1 cellular context compared by ENCODE assay signal in the genomic region with DNA sequence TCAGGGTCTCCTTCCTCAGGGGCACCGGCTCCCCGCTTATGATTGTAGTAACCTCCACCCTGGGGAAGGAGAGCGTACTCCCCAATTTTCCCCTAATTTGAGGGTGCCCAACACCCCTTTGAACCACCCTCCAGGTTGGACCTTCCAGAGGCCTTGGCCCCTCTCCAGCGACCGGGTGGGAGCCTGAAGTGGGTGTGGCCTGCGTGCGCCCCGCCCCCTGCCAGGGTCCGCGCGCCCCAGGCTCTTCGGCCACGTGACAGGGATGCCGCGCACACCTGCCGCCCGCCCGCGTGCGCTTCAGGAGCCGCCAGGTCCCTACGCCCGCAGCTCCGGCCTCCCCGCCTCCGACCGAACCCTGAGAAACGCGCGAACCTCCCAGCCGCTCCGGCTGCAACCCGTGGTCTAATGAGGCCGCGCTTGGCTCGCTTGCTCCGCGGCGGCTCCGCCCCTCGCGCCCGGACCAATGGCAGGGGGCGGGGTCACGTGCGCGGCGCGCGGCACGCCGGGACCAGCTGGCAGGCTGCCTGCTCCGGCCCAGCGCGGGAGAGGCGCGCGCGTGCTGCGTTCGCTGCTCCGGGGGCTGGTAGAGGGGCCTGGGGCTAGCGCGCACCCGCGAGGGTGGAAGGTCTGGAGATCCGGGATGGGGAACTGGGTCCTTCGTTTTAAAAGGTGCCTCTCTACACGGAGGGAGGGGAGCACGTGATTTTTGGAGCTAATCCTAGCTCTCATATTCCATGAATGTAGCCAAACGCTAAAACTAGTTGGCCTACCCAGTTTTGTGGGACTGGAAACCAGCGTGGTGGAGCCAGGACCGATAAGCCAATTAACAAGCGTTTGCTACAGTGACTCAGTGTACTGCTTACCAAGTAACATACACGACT.
TF ChIP-seq lines count a peak whose summit lies in the region.

A gene (minus strand): TSS at position 404 of the 881 bp plus-strand sequence. CDS start 618 bp downstream, outside the sequence.

TF ChIP-seq in K562, 482 proteins besides CTCF, POLR2A, EP300 and RAD21 (continued from another document and continues in another):
- TF ChIP-seq JUND (IDR thresholded peaks at IDR 0.05; ENCODE audit: borderline replicate concordance, low read depth, low read length) (peak; percentile 3; the same call in 1 of the 2 replicates), JUND (tag; IDR thresholded peaks at IDR 0.05; ENCODE audit: borderline replicate concordance, low read depth, low read length) (no peak), NR2C2 (CRISPR knock-in tag; IDR thresholded peaks at IDR 0.05) (peak; percentile 43; the same call in 1 of the 2 replicates), NR2C2 (tag; IDR thresholded peaks at IDR 0.05) (0 out of 2 replicates have a peak, but pooled peaks have one; percentile 26), ARHGAP35 (IDR thresholded peaks at IDR 0.05; ENCODE audit: partially characterized antibody) (no peak), CBX3 (IDR thresholded peaks at IDR 0.05; ENCODE audit: borderline replicate concordance in 1 of 2, low read length in 2 of 2) (no peak), HSF4 (CRISPR knock-in tag; IDR thresholded peaks at IDR 0.05; ENCODE audit: borderline replicate concordance) (no peak), LEF1 (IDR thresholded peaks at IDR 0.05) (no peak), KDM2B (CRISPR knock-in tag; IDR thresholded peaks at IDR 0.05) (no peak), MECOM (CRISPR knock-in tag; IDR thresholded peaks at IDR 0.05) (0 out of 2 replicates have a peak, but pooled peaks have one; percentile 24), KHSRP (IDR thresholded peaks at IDR 0.05) (no peak), STAT5A (IDR thresholded peaks at IDR 0.05; ENCODE audit: borderline replicate concordance, low read length) (no peak), SNIP1 (IDR thresholded peaks at IDR 0.05; ENCODE audit: low read depth) (no peak), TARDBP (IDR thresholded peaks at IDR 0.05) (no peak; the same call in 1 of the 2 replicates), HDAC2 (IDR thresholded peaks at IDR 0.05) (no peak), ZNF431 (CRISPR knock-in tag; IDR thresholded peaks at IDR 0.05) (peak; percentile 88), ZFX (CRISPR knock-in tag; IDR thresholded peaks at IDR 0.05) (peak; percentile 72), ZNF589 (CRISPR knock-in tag; IDR thresholded peaks at IDR 0.05; ENCODE audit: low read depth) (peak; percentile 89; the same call in 1 of the 2 replicates), L3MBTL2 (IDR thresholded peaks at IDR 0.05) (peak; percentile 99), DNMT1 (IDR thresholded peaks at IDR 0.05) (no peak), HDAC1 (IDR thresholded peaks at IDR 0.05) (peak in 1 of 2 experiments; percentile 87; a peak in 2 of 4 replicates), NELFE (IDR thresholded peaks at IDR 0.05; ENCODE audit: insufficient read depth, insufficient read length) (no peak), ZNF263 (CRISPR knock-in tag; IDR thresholded peaks at IDR 0.05; ENCODE audit: borderline replicate concordance) (0 out of 2 replicates have a peak, but pooled peaks have one; percentile 25), BRD9 (IDR thresholded peaks at IDR 0.05; ENCODE audit: low read depth, partially characterized antibody) (no peak), ZNF12 (CRISPR knock-in tag; IDR thresholded peaks at IDR 0.05) (peak; percentile 76), POLR2H (tag; IDR thresholded peaks at IDR 0.05; ENCODE audit: low read depth) (peak; percentile 73), SAFB2 (IDR thresholded peaks at IDR 0.05; ENCODE audit: borderline replicate concordance, low read depth, low read length, severe bottlenecking) (no peak), NR3C1 (CRISPR knock-in tag; IDR thresholded peaks at IDR 0.05) (peak; percentile 84)
- TF ChIP-seq, protein P1, sequence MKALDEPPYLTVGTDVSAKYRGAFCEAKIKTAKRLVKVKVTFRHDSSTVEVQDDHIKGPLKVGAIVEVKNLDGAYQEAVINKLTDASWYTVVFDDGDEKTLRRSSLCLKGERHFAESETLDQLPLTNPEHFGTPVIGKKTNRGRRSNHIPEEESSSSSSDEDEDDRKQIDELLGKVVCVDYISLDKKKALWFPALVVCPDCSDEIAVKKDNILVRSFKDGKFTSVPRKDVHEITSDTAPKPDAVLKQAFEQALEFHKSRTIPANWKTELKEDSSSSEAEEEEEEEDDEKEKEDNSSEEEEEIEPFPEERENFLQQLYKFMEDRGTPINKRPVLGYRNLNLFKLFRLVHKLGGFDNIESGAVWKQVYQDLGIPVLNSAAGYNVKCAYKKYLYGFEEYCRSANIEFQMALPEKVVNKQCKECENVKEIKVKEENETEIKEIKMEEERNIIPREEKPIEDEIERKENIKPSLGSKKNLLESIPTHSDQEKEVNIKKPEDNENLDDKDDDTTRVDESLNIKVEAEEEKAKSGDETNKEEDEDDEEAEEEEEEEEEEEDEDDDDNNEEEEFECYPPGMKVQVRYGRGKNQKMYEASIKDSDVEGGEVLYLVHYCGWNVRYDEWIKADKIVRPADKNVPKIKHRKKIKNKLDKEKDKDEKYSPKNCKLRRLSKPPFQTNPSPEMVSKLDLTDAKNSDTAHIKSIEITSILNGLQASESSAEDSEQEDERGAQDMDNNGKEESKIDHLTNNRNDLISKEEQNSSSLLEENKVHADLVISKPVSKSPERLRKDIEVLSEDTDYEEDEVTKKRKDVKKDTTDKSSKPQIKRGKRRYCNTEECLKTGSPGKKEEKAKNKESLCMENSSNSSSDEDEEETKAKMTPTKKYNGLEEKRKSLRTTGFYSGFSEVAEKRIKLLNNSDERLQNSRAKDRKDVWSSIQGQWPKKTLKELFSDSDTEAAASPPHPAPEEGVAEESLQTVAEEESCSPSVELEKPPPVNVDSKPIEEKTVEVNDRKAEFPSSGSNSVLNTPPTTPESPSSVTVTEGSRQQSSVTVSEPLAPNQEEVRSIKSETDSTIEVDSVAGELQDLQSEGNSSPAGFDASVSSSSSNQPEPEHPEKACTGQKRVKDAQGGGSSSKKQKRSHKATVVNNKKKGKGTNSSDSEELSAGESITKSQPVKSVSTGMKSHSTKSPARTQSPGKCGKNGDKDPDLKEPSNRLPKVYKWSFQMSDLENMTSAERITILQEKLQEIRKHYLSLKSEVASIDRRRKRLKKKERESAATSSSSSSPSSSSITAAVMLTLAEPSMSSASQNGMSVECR (CRISPR knock-in tag; IDR thresholded peaks at IDR 0.05) = peak; percentile 94
- TF ChIP-seq, protein P2, sequence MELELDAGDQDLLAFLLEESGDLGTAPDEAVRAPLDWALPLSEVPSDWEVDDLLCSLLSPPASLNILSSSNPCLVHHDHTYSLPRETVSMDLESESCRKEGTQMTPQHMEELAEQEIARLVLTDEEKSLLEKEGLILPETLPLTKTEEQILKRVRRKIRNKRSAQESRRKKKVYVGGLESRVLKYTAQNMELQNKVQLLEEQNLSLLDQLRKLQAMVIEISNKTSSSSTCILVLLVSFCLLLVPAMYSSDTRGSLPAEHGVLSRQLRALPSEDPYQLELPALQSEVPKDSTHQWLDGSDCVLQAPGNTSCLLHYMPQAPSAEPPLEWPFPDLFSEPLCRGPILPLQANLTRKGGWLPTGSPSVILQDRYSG (tag; conservative IDR thresholded peaks at IDR 0.05; ENCODE audit: low read depth) = peak; percentile 77; the same call in 1 of the 2 replicates
- TF ChIP-seq, protein P3, sequence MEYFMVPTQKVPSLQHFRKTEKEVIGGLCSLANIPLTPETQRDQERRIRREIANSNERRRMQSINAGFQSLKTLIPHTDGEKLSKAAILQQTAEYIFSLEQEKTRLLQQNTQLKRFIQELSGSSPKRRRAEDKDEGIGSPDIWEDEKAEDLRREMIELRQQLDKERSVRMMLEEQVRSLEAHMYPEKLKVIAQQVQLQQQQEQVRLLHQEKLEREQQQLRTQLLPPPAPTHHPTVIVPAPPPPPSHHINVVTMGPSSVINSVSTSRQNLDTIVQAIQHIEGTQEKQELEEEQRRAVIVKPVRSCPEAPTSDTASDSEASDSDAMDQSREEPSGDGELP (CRISPR knock-in tag; IDR thresholded peaks at IDR 0.05; ENCODE audit: borderline replicate concordance) = peak; percentile 86
- TF ChIP-seq, protein P4, sequence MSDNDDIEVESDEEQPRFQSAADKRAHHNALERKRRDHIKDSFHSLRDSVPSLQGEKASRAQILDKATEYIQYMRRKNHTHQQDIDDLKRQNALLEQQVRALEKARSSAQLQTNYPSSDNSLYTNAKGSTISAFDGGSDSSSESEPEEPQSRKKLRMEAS (CRISPR knock-in tag; IDR thresholded peaks at IDR 0.05) = peak; percentile 94
- TF ChIP-seq, protein P5, sequence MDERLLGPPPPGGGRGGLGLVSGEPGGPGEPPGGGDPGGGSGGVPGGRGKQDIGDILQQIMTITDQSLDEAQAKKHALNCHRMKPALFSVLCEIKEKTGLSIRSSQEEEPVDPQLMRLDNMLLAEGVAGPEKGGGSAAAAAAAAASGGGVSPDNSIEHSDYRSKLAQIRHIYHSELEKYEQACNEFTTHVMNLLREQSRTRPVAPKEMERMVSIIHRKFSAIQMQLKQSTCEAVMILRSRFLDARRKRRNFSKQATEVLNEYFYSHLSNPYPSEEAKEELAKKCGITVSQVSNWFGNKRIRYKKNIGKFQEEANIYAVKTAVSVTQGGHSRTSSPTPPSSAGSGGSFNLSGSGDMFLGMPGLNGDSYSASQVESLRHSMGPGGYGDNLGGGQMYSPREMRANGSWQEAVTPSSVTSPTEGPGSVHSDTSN (CRISPR knock-in tag; IDR thresholded peaks at IDR 0.05; ENCODE audit: low read depth) = no peak
- TF ChIP-seq, protein P5 (tag; conservative IDR thresholded peaks at IDR 0.05; ENCODE audit: low read depth) = no peak
- TF ChIP-seq, protein P6, sequence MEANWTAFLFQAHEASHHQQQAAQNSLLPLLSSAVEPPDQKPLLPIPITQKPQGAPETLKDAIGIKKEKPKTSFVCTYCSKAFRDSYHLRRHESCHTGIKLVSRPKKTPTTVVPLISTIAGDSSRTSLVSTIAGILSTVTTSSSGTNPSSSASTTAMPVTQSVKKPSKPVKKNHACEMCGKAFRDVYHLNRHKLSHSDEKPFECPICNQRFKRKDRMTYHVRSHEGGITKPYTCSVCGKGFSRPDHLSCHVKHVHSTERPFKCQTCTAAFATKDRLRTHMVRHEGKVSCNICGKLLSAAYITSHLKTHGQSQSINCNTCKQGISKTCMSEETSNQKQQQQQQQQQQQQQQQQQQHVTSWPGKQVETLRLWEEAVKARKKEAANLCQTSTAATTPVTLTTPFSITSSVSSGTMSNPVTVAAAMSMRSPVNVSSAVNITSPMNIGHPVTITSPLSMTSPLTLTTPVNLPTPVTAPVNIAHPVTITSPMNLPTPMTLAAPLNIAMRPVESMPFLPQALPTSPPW (CRISPR knock-in tag; IDR thresholded peaks at IDR 0.05) = peak; percentile 52; the same call in 1 of the 2 replicates
- TF ChIP-seq, protein P7, sequence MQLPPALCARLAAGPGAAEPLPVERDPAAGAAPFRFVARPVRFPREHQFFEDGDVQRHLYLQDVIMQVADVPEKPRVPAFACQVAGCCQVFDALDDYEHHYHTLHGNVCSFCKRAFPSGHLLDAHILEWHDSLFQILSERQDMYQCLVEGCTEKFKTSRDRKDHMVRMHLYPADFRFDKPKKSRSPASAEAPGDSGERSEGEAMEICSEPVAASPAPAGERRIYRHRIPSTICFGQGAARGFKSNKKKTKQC (CRISPR knock-in tag; IDR thresholded peaks at IDR 0.05) = peak; percentile 99
- TF ChIP-seq, protein P8, sequence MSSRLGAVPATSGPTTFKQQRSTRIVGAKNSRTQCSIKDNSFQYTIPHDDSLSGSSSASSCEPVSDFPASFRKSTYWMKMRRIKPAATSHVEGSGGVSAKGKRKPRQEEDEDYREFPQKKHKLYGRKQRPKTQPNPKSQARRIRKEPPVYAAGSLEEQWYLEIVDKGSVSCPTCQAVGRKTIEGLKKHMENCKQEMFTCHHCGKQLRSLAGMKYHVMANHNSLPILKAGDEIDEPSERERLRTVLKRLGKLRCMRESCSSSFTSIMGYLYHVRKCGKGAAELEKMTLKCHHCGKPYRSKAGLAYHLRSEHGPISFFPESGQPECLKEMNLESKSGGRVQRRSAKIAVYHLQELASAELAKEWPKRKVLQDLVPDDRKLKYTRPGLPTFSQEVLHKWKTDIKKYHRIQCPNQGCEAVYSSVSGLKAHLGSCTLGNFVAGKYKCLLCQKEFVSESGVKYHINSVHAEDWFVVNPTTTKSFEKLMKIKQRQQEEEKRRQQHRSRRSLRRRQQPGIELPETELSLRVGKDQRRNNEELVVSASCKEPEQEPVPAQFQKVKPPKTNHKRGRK (tag; IDR thresholded peaks at IDR 0.05) = no peak
- TF ChIP-seq, protein P9, sequence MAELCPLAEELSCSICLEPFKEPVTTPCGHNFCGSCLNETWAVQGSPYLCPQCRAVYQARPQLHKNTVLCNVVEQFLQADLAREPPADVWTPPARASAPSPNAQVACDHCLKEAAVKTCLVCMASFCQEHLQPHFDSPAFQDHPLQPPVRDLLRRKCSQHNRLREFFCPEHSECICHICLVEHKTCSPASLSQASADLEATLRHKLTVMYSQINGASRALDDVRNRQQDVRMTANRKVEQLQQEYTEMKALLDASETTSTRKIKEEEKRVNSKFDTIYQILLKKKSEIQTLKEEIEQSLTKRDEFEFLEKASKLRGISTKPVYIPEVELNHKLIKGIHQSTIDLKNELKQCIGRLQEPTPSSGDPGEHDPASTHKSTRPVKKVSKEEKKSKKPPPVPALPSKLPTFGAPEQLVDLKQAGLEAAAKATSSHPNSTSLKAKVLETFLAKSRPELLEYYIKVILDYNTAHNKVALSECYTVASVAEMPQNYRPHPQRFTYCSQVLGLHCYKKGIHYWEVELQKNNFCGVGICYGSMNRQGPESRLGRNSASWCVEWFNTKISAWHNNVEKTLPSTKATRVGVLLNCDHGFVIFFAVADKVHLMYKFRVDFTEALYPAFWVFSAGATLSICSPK (IDR thresholded peaks at IDR 0.05; ENCODE audit: borderline replicate concordance) = no peak
- TF ChIP-seq, protein P10, sequence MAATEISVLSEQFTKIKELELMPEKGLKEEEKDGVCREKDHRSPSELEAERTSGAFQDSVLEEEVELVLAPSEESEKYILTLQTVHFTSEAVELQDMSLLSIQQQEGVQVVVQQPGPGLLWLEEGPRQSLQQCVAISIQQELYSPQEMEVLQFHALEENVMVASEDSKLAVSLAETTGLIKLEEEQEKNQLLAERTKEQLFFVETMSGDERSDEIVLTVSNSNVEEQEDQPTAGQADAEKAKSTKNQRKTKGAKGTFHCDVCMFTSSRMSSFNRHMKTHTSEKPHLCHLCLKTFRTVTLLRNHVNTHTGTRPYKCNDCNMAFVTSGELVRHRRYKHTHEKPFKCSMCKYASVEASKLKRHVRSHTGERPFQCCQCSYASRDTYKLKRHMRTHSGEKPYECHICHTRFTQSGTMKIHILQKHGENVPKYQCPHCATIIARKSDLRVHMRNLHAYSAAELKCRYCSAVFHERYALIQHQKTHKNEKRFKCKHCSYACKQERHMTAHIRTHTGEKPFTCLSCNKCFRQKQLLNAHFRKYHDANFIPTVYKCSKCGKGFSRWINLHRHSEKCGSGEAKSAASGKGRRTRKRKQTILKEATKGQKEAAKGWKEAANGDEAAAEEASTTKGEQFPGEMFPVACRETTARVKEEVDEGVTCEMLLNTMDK (IDR thresholded peaks at IDR 0.05; ENCODE audit: borderline replicate concordance, insufficient read depth, low read depth, low read length, poor library complexity, severe bottlenecking) = no peak
